Comparison of ENCODE assay signal across 8 cellular contexts in genomic region chr1:1371741-1372711, GRCh38. TPM values are rescaled to one million over a fixed set of nuclear protein-coding genes. Genes with fewer than 3 reads are reported as not detected.
DNase-seq lines count a peak whose midpoint lies in the region; ATAC-seq lines count a peak whose summit lies in the region.

No MANE protein-coding gene starts in this region.

- peaks cover 18% of the 10 kb centered on the region for H3K36me3 Mint-ChIP-seq in central memory CD8-positive, alpha-beta T cell (ENCODE audit: insufficient read depth)

- peaks cover 10% of the 10 kb centered on the region for H3K4me1 Mint-ChIP-seq in central memory CD8-positive, alpha-beta T cell

- H3K27me3 Mint-ChIP-seq in central memory CD8-positive, alpha-beta T cell = no peaks in the 10 kb centered on the region

- peak overlapping the region; percentile 58 for H3K27ac Mint-ChIP-seq in central memory CD8-positive, alpha-beta T cell (ENCODE audit: low read depth)

- H3K9me3 Mint-ChIP-seq in central memory CD8-positive, alpha-beta T cell = no peaks in the 10 kb centered on the region

- peak; percentile 29 for ATAC-seq in central memory CD8-positive, alpha-beta T cell (replicated peaks; ENCODE audit: extremely low read depth, poor library complexity, severe bottlenecking)
- no peak for ATAC-seq in HG03354 (IDR thresholded peaks at IDR 0.05; ENCODE audit: poor library complexity, severe bottlenecking, unreplicated experiment)

- DNase-seq in DMS79 treated with DMSO at 0.1 percent for 48 hours (lab: John Stamatoyannopoulos, UW) (peak; percentile 16), DMS79 (lab: John Stamatoyannopoulos, UW) (no peak), NAMALWA (ENCODE audit: low spot score) (peak; percentile 86), lung microvascular endothelial cell (ENCODE audit: low read depth in 2 of 2) (peak; percentile 51 to 71)
- DNase-seq in activated CD4-positive, CD25-positive, alpha-beta regulatory T cell treated with anti-CD3 and anti-CD28 coated beads, Interleukin-2, amount 50 U/mL, for 72 hours = peak; percentile 86
- peak; percentile 66 to 77 for DNase-seq in central memory CD8-positive, alpha-beta T cell (ENCODE audit: low spot score in 2 of 2)
- DNase-seq in stimulated activated CD8-positive, alpha-beta memory T cell treated with anti-CD3 and anti-CD28 coated beads, Interleukin-4, amount 100 ng/mL, for 1 hour (ENCODE audit: low read depth in 2 of 2, low spot score in 1 of 2) = peak; percentile 55 to 59

- peak overlapping the region; percentile 60 for H3K4me3 Mint-ChIP-seq in central memory CD8-positive, alpha-beta T cell

RNA-seq across cellular contexts. Expression of gene AURKAIP1, which starts 3.0 kb away (rescaled TPM):
- 83.2 and 87.7 TPM in 2 replicates for total RNA-seq in lung microvascular endothelial cell

RNA-seq across cellular contexts. Expression of gene MXRA8, which starts 13.7 kb away (rescaled TPM):
- total RNA-seq in lung microvascular endothelial cell = 0.20 and 0.44 TPM in 2 replicates

RNA-seq across cellular contexts. Expression of gene DVL1, which starts 22.8 kb away (rescaled TPM):
- total RNA-seq in lung microvascular endothelial cell = 19.4 and 39.7 TPM in 2 replicates

RNA-seq across cellular contexts. Expression of gene CCNL2, which starts 27.1 kb away (rescaled TPM):
- total RNA-seq in lung microvascular endothelial cell = 36.0 and 57.9 TPM in 2 replicates

RNA-seq across cellular contexts. Expression of gene MRPL20, which starts 35.1 kb away (rescaled TPM):
- total RNA-seq in lung microvascular endothelial cell = 79.8 and 90.2 TPM in 2 replicates
